In the genomic region with DNA sequence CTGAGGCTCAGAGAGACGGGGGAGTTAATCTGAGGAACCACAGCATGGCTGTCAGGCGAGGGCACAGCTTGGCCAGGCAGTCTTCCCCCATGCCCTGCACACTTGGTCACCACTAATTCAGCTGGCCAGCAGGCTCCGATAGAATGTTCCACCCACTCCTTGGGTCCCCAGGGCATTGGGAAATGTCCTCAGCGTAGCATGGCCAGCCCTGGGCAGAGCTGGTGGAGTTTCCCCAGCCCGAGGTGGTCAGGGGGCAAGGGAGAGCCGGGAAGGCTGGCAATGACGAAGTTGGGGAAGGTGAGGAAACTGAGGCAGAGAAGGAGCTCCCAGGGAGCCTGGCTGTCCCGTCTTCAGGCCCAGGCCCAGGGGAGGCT, we compare ENCODE assay signal across 1 cellular context.
TF ChIP-seq lines count a peak whose summit lies in the region.

No MANE protein-coding gene starts in this region.

TF ChIP-seq in IMR-90, 13 proteins besides CTCF, POLR2A, EP300 and RAD21:
- no peak for TF ChIP-seq NFE2L2 (IDR thresholded peaks at IDR 0.05; ENCODE audit: low read depth, low read length)
